In the genomic region with DNA sequence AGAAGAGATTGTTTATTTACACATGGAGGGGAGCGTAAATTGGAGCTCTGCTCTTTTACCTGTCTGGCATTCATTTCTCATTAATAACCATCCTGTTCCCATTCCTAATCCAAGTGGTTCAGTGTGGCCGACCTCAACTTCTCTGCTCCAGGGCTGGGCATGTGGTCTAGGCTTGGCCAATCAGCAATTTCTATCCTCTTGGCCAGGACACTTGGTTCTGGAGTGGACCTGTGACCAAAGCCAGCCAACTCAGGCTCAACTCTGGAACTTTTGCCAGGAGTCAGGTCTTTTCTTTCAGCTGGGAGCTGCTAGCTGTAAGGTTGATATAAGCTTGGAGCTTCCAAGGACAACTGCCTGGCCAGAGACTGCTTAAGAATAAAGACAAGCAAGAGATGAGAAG, we compare ENCODE assay signal across 15 cellular contexts. TPM values are rescaled to one million over a fixed set of nuclear protein-coding genes. Genes with fewer than 3 reads are reported as not detected.
A peak's percentile ranks its signal among the peaks of the same experiment; 100 is the strongest.
DNase-seq lines count a peak whose midpoint lies in the region; ATAC-seq and TF ChIP-seq lines count a peak whose summit lies in the region.
"Had no signal": no experiment of that assay in that cellular context is flagged by ENCODE, and none has a peak within 500 bp of the region (broad histone marks: within the 10 kb centered on the region; RNA-seq: fewer than 3 reads in every experiment).

No MANE protein-coding gene starts in this region.

- H3K27ac ChIP-seq in GM23338 (ENCODE audit: low read depth) (no peak overlapping the region), heart right ventricle (no peak overlapping the region), stomach (peak overlapping the region in 1 of 5 donors; percentile 29)

- H3K27ac Mint-ChIP-seq in GM23338 = no peak overlapping the region
- H3K27ac Mint-ChIP-seq: CD8-positive, alpha-beta T cell had no signal

- H3K27me3 ChIP-seq in GM23338 (ENCODE audit: insufficient read depth) = no peaks in the 10 kb centered on the region
- H3K27me3 ChIP-seq in heart right ventricle = no peaks in the 10 kb centered on the region
- no peaks in the 10 kb centered on the region for H3K27me3 ChIP-seq in stomach

- TF ChIP-seq POLR2A in stomach (IDR thresholded peaks at IDR 0.05) = no peak

- intact Hi-C loops in heart right ventricle (cut with DNase I) = no loop called here
- intact Hi-C loops in stomach (cut with DNase I; ENCODE audit: low total_unique reads) = no loop called here

- H3K36me3 ChIP-seq in GM23338 (ENCODE audit: insufficient read depth) (no peaks in the 10 kb centered on the region), heart right ventricle (no peaks in the 10 kb centered on the region), stomach (no peaks in the 10 kb centered on the region)

- no peaks in the 10 kb centered on the region for H3K79me2 ChIP-seq in GM23338 (replicated peaks; ENCODE audit: insufficient read depth)

- peak overlapping the region; percentile 43; the same call in 1 of the 2 replicates for H2AFZ ChIP-seq in GM23338

- no peaks in the 10 kb centered on the region; the same call in 2 of the 3 replicates for H3K36me3 Mint-ChIP-seq in GM23338 (ENCODE audit: low read depth)
- H3K36me3 Mint-ChIP-seq: CD8-positive, alpha-beta T cell had no signal

- TF ChIP-seq CTCF in GM23338 (conservative IDR thresholded peaks at IDR 0.05; ENCODE audit: low read depth in 2 of 2) (no peak), heart right ventricle (IDR thresholded peaks at IDR 0.05) (no peak), stomach (IDR thresholded peaks at IDR 0.05) (no peak)

- H3K9me3 ChIP-seq in heart right ventricle = no peaks in the 10 kb centered on the region
- no peaks in the 10 kb centered on the region for H3K9me3 ChIP-seq in stomach

- peaks cover 28% of the 10 kb centered on the region for H3K4me1 Mint-ChIP-seq in GM23338

- H3F3A ChIP-seq in GM23338 (replicated peaks; ENCODE audit: low read depth) = no peaks in the 10 kb centered on the region; the same call in 1 of the 2 replicates

- peaks cover 6% of the 10 kb centered on the region for H3K9me2 ChIP-seq in GM23338 (ENCODE audit: insufficient read depth)

- no peak for TF ChIP-seq EP300 in stomach (IDR thresholded peaks at IDR 0.05)

- H3K4me2 ChIP-seq in GM23338 = no peak overlapping the region

- no peaks in the 10 kb centered on the region for H4K20me1 ChIP-seq in GM23338 (replicated peaks; ENCODE audit: insufficient read depth)

- DNase-seq in GM23338 (ENCODE audit: low spot score) (no peak), heart right ventricle (no peak), left lobe of liver (ENCODE audit: low spot score) (no peak), stomach (peak; percentile 59), NCI-H1436 (lab: John Stamatoyannopoulos, UW) (no peak), NCI-H526 (lab: John Stamatoyannopoulos, UW) (no peak), NCI-H1092 (lab: John Stamatoyannopoulos, UW) (no peak)
- DNase-seq: CD8-positive, alpha-beta T cell; COR-L47; DMS153; DMS79 treated with DMSO at 0.1 percent for 48 hours; EL had no signal

- WGBS in heart right ventricle, 2 donors = 61 to 80% methylated on average over 2 of the region's 2 CpGs
- WGBS in stomach, 5 donors = 47 to 72% (median 58%) methylated on average over 2 of the region's 2 CpGs

- H3K4me1 ChIP-seq in GM23338 (ENCODE audit: insufficient read depth) (peaks cover 5% of the 10 kb centered on the region), heart right ventricle (peaks cover 4 to 31% (median 17%) of the 10 kb centered on the region in 9 donors), stomach (peaks cover 10 to 47% (median 26%) of the 10 kb centered on the region in 4 donors)

- no peaks in the 10 kb centered on the region; the same call in 2 of the 3 replicates for H3K9me3 Mint-ChIP-seq in GM23338
- H3K9me3 Mint-ChIP-seq: CD8-positive, alpha-beta T cell had no signal

- peaks cover 13% of the 10 kb centered on the region for H3K27me3 Mint-ChIP-seq in GM23338 (ENCODE audit: insufficient read depth, low read depth, poor library complexity)
- H3K27me3 Mint-ChIP-seq: B cell had no signal

- H3K4me3 ChIP-seq in GM23338 (no peak overlapping the region), heart right ventricle (no peak overlapping the region), stomach (no peak overlapping the region)

- no peak overlapping the region for H3K4me3 Mint-ChIP-seq in GM23338
- H3K4me3 Mint-ChIP-seq: B cell; CD8-positive, alpha-beta T cell had no signal

- ATAC-seq in GM23338 = no peak
- peak in 7 of 8 donors; percentile 27 to 86 (median 68) for ATAC-seq in heart right ventricle
- ATAC-seq in left lobe of liver = peak; percentile 31
- no peak for ATAC-seq in HG03175 (IDR thresholded peaks at IDR 0.05; ENCODE audit: unreplicated experiment)
- ATAC-seq: CD8-positive, alpha-beta T cell; HCT116 had no signal

TF ChIP-seq in GM23338, 12 proteins besides CTCF, POLR2A, EP300 and RAD21:
- TF ChIP-seq POLR2AphosphoS5 (IDR thresholded peaks at IDR 0.05; ENCODE audit: low read depth) = no peak

RNA-seq across cellular contexts. Expression of a gene that starts 15.6 kb away (rescaled TPM):
- total RNA-seq in GM23338 (2014; rRNA removed; shearing (Covaris generic)) = 97.0 and 100.0 TPM in 2 replicates
- 66.8 and 69.7 TPM in 2 replicates for polyA plus RNA-seq in GM23338 (2016; fragmentation: Nextera tagmentation; extraction: Ambion mirVana)
- total RNA-seq in heart right ventricle = 10 to 100 TPM in 1 of 10 donors, 1 to 10 TPM in 9; 1.2 to 16.5 (median 6.1) TPM
- polyA plus RNA-seq in heart right ventricle = 1 to 10 TPM; 3.4 to 5.0 TPM
- 0.60 TPM for total RNA-seq in left lobe of liver
- total RNA-seq in stomach = 1 to 10 TPM in 4 of 5 donors, not detected in 1; 1.2 to 6.4 (median 4.9) TPM
- polyA plus RNA-seq in stomach = 1 to 10 TPM in 2 of 3 donors, under 1 TPM in 1; 0.83 to 2.9 (median 1.8) TPM

Comparison
In these comparisons a context has a peak if more than half of its experiments do, and no peak if none do; other contexts are left out.
1. ATAC-seq: peak in heart right ventricle (7 of 8) and left lobe of liver (single experiment); none in GM23338 (single experiment) and HG03175 (single experiment).